Comparison of ENCODE assay signal across 17 cellular contexts in genomic region chr2:42848270-42848669, GRCh38. TPM values are rescaled to one million over a fixed set of nuclear protein-coding genes. Genes with fewer than 3 reads are reported as not detected.
"Had no signal": no experiment of that assay in that cellular context is flagged by ENCODE, and none has a peak within 500 bp of the region (broad histone marks: within the 10 kb centered on the region; RNA-seq: fewer than 3 reads in every experiment).

No MANE protein-coding gene starts in this region.

- H3K36me3 Mint-ChIP-seq: activated naive CD8-positive, alpha-beta T cell treated with anti-CD3 and anti-CD28 coated beads for 36 hours had no signal

- H3K36me3 ChIP-seq: cardiac muscle cell, sigmoid colon, SJSA1 had no signal

- H3K9me3 Mint-ChIP-seq: activated naive CD8-positive, alpha-beta T cell treated with anti-CD3 and anti-CD28 coated beads for 36 hours; activated T-cell treated with anti-CD3 and anti-CD28 coated beads, Interleukin-2, amount 50 U/mL, for 72 hours; memory B cell; nephron had no signal

- H3K27me3 ChIP-seq: cardiac muscle cell, sigmoid colon, SJSA1, testis had no signal

- H3K4me3 ChIP-seq: cardiac muscle cell, sigmoid colon, SJSA1, testis had no signal

- H3K27me3 Mint-ChIP-seq: activated naive CD8-positive, alpha-beta T cell treated with anti-CD3 and anti-CD28 coated beads for 36 hours had no signal

- H3K4me3 Mint-ChIP-seq: activated naive CD8-positive, alpha-beta T cell treated with anti-CD3 and anti-CD28 coated beads for 36 hours; activated T-cell treated with anti-CD3 and anti-CD28 coated beads, Interleukin-2, amount 50 U/mL, for 72 hours; memory B cell; nephron had no signal

- H3K27ac ChIP-seq: cardiac muscle cell, sigmoid colon, SJSA1, testis had no signal

- H3K4me1 Mint-ChIP-seq: activated naive CD8-positive, alpha-beta T cell treated with anti-CD3 and anti-CD28 coated beads for 36 hours; memory B cell had no signal

- DNase-seq: activated CD4-positive, alpha-beta T cell treated with anti-CD3 and anti-CD28 coated beads for 1 hour; activated CD4-positive, alpha-beta T cell treated with anti-CD3 and anti-CD28 coated beads, Interleukin-2, amount 50 U/mL, for 48 hours; activated gamma-delta T cell treated with Interleukin-2 at 50 U/mL for 16 hours; activated naive CD8-positive, alpha-beta T cell treated with anti-CD3 and anti-CD28 coated beads for 36 hours; activated T-cell treated with anti-CD3 and anti-CD28 coated beads, Interleukin-2, amount 50 U/mL, for 72 hours; anterior cingulate cortex; cortex of kidney; effector memory CD4-positive, alpha-beta T cell; sigmoid colon; stimulated activated CD4-positive, alpha-beta T cell treated with anti-CD3 and anti-CD28 coated beads, Interleukin-4, amount 100 ng/mL, for 1 hour; stimulated activated CD8-positive, alpha-beta memory T cell treated with anti-CD3 and anti-CD28 coated beads, Interleukin-4, amount 100 ng/mL, for 48 hours; stimulated activated naive CD8-positive, alpha-beta T cell treated with anti-CD3 and anti-CD28 coated beads, Interleukin-15, Interleukin-2, amounts not matched to agents 100 U/mL and 50 U/mL, for 24 hours; testis had no signal

- ATAC-seq: activated T-cell treated with anti-CD3 and anti-CD28 coated beads, Interleukin-2, amount 50 U/mL, for 72 hours; stimulated activated naive CD8-positive, alpha-beta T cell treated with anti-CD3 and anti-CD28 coated beads, Interleukin-15, Interleukin-2, amounts not matched to agents 100 U/mL and 50 U/mL, for 24 hours had no signal

- H3K9me3 ChIP-seq: sigmoid colon, SJSA1, testis had no signal

- H3K27ac Mint-ChIP-seq: activated naive CD8-positive, alpha-beta T cell treated with anti-CD3 and anti-CD28 coated beads for 36 hours; activated T-cell treated with anti-CD3 and anti-CD28 coated beads, Interleukin-2, amount 50 U/mL, for 72 hours; memory B cell had no signal

RNA-seq across cellular contexts. Expression of gene HAAO, which starts 55.9 kb away (rescaled TPM):
- total RNA-seq: SJSA1 had no signal
